Comparison of ENCODE assay signal across 12 cellular contexts in the genomic region with DNA sequence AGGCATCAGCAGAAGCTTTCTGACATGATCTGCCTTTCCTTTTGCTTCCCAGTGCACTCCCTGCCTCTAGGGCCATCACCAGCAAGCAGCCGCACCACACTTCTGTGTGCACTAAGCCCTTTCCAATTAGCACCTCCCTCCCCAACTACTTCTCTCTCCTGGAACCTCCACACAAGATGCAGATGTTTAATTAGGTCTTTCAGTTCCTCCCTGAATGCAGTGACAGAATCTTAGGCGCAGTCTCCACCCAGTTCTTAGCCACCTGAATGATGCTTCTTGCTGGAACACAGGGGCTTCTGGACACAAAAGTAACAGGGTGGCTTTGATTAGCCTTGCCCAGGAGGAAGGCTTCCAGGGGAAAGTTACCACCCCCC. TPM values are rescaled to one million over a fixed set of nuclear protein-coding genes. Genes with fewer than 3 reads are reported as not detected.
A peak's percentile ranks its signal among the peaks of the same experiment; 100 is the strongest.
DNase-seq lines count a peak whose midpoint lies in the region; ATAC-seq and TF ChIP-seq lines count a peak whose summit lies in the region.
"Had no signal": no experiment of that assay in that cellular context is flagged by ENCODE, and none has a peak within 500 bp of the region (broad histone marks: within the 10 kb centered on the region; RNA-seq: fewer than 3 reads in every experiment).

No MANE protein-coding gene starts in this region.

- H3K9ac ChIP-seq in mesendoderm (ENCODE audit: low read length): no peak overlapping the region

- H3K56ac ChIP-seq in mesendoderm (ENCODE audit: low read length): no peak overlapping the region

- no peak for TF ChIP-seq POLR2A in suprapubic skin (IDR thresholded peaks at IDR 0.05)

- no peak for TF ChIP-seq EP300 in suprapubic skin (IDR thresholded peaks at IDR 0.05)

- DNase-seq in mesendoderm (peak; percentile 42), A172 (ENCODE audit: low spot score) (no peak), suprapubic skin (ENCODE audit: low spot score in 2 of 2) (no peak), germinal center (ENCODE audit: low spot score) (no peak)
- DNase-seq in stimulated activated CD4-positive, alpha-beta T cell treated with anti-CD3 and anti-CD28 coated beads, Interleukin-2, amount 100 ng/mL, for 48 hours: no peak
- DNase-seq: dermis blood vessel endothelial cell, NCI-H2029 had no signal

- H3K23ac ChIP-seq in mesendoderm (ENCODE audit: low read length): no peak overlapping the region

- no peak overlapping the region for H2BK15ac ChIP-seq in mesendoderm (replicated peaks; ENCODE audit: low read depth)

- H3K18ac ChIP-seq in mesendoderm (ENCODE audit: low read length): no peak overlapping the region

- ATAC-seq in GM18861 (IDR thresholded peaks at IDR 0.05; ENCODE audit: unreplicated experiment) (peak; percentile 58), GM21723 (IDR thresholded peaks at IDR 0.05; ENCODE audit: unreplicated experiment) (peak; percentile 66), HG03460 (IDR thresholded peaks at IDR 0.05; ENCODE audit: unreplicated experiment) (peak; percentile 83)

- no peak overlapping the region for H3K4me3 ChIP-seq in mesendoderm (ENCODE audit: low read length)
- H3K4me3 ChIP-seq in suprapubic skin: no peak overlapping the region

- no peaks in the 10 kb centered on the region for H3K79me1 ChIP-seq in mesendoderm (ENCODE audit: low read length)

- no peak overlapping the region for H2BK120ac ChIP-seq in mesendoderm (ENCODE audit: low read depth, low read length)

- no peak overlapping the region for H2AK5ac ChIP-seq in mesendoderm (ENCODE audit: low read length)

- H3K36me3 ChIP-seq in mesendoderm (ENCODE audit: control insufficient read depth, insufficient read depth, low read length): no peaks in the 10 kb centered on the region
- H3K36me3 ChIP-seq in suprapubic skin: no peaks in the 10 kb centered on the region

- no peak overlapping the region for H4K8ac ChIP-seq in mesendoderm (ENCODE audit: low read depth, low read length)

- no peak overlapping the region for H3K4ac ChIP-seq in mesendoderm (ENCODE audit: low read depth, low read length)

- H3K4me2 ChIP-seq in mesendoderm (ENCODE audit: low read length): no peak overlapping the region

- no peaks in the 10 kb centered on the region for H3K9me3 ChIP-seq in suprapubic skin
- H3K9me3 ChIP-seq: neutrophil had no signal

- H3K27me3 ChIP-seq in mesendoderm (ENCODE audit: insufficient read depth, low read length, poor library complexity): no peaks in the 10 kb centered on the region
- no peaks in the 10 kb centered on the region for H3K27me3 ChIP-seq in suprapubic skin
- H3K27me3 ChIP-seq: neutrophil had no signal

- H3K4me1 ChIP-seq in mesendoderm (ENCODE audit: control insufficient read depth, low read depth, low read length) (peaks cover 8% of the 10 kb centered on the region), suprapubic skin (no peaks in the 10 kb centered on the region)

- WGBS in mesendoderm (ENCODE audit: extremely low coverage, insufficient coverage, low lambda C conversion rate): no CpG with 5 or more reads among the region's 2 CpGs
- 84% methylated on average over 2 of the region's 2 CpGs for WGBS in suprapubic skin

- no peak overlapping the region for H2BK5ac ChIP-seq in mesendoderm (ENCODE audit: low read length)

- H4K5ac ChIP-seq in mesendoderm (ENCODE audit: low read length): no peak overlapping the region

- no peak for TF ChIP-seq CTCF in suprapubic skin (IDR thresholded peaks at IDR 0.05)

- no peaks in the 10 kb centered on the region for H3K79me2 ChIP-seq in mesendoderm (ENCODE audit: control insufficient read depth, insufficient read depth, low read length)

- H3K27ac ChIP-seq in mesendoderm (ENCODE audit: low read depth, low read length) (no peak overlapping the region), suprapubic skin (no peak overlapping the region)
- H3K27ac ChIP-seq: HL-60 had no signal

RNA-seq across cellular contexts. Expression of gene NIN, which starts 32.9 kb away (rescaled TPM):
- polyA plus RNA-seq in mesendoderm (2013, experiment 1 of 2): 11.5 TPM
- polyA plus RNA-seq in mesendoderm (2013, experiment 2 of 2): 12.2 TPM
- 17.7 and 19.2 TPM in 2 replicates for total RNA-seq in A172 (2014; rRNA removed; shearing (Covaris generic))
- 10 to 100 TPM; 22.7 to 48.2 (median 36.8) TPM for total RNA-seq in suprapubic skin
